17 cellular contexts compared by ENCODE assay signal in the genomic region with DNA sequence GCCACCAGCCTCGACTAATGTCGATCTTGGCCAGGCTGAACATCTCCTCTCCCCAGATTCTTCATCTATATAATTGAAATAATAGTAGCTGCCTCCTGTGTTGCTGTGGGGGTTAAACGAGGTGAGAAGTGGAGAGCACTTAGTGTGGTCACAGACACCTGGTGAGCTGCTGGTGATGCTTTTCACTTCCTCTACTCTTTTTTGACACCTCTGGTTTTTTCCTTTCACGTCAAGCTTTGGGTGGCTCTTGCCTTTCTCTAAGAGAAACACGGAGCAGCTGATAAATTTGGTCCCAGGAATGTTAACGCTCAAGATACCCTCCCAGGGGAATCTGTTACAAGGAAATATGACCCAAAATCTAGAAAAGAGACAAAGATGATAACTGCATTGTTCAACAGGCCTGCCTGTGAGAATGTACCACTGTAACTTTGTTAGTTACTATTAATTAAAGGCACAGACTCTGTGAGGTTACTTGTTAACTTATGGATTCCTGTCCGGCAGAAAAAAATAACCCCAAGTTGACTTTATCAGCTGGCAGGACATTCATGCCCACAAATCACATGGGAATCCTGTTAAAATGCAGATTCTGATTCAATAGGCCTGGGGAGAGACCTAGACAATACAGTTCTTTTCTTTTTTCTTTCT. TPM values are rescaled to one million over a fixed set of nuclear protein-coding genes. Genes with fewer than 3 reads are reported as not detected.
DNase-seq lines count a peak whose midpoint lies in the region; ATAC-seq, FAIRE-seq and TF ChIP-seq lines count a peak whose summit lies in the region.
"Had no signal": no experiment of that assay in that cellular context is flagged by ENCODE, and none has a peak within 500 bp of the region (broad histone marks: within the 10 kb centered on the region; RNA-seq: fewer than 3 reads in every experiment).

No MANE protein-coding gene starts in this region.

- H3K79me2 ChIP-seq in Karpas-422 (ENCODE audit: low read length) = no peaks in the 10 kb centered on the region

- peak overlapping the region; percentile 92 for H3K27ac ChIP-seq in Karpas-422 (ENCODE audit: low read length)
- no peak overlapping the region for H3K27ac ChIP-seq in WERI-Rb-1
- H3K27ac ChIP-seq in pancreas = no peak overlapping the region
- H3K27ac ChIP-seq: ovary, SJCRH30, thyroid gland had no signal

- H3K4me2 ChIP-seq in Karpas-422 (ENCODE audit: low read depth, low read length, poor library complexity, severe bottlenecking) = peak overlapping the region; percentile 55

- 59 to 62% methylated on average over 7 of the region's 7 CpGs for WGBS in pancreas, 2 donors

- peaks cover 62% of the 10 kb centered on the region for H3K4me1 ChIP-seq in Karpas-422 (ENCODE audit: low read length)
- H3K4me1 ChIP-seq in pancreas = peaks cover 0 to 7% (median 0%) of the 10 kb centered on the region in 3 donors
- H3K4me1 ChIP-seq: SJCRH30 had no signal

- ATAC-seq in GM19395 (IDR thresholded peaks at IDR 0.05; ENCODE audit: unreplicated experiment) = peak; percentile 91
- peak; percentile 82 for ATAC-seq in HG02840 (IDR thresholded peaks at IDR 0.05; ENCODE audit: low FRiP score, unreplicated experiment)
- no peak for ATAC-seq in pancreas

- no peak for FAIRE-seq in pancreas (lab: Jason Lieb, UNC)
- FAIRE-seq: G401.6 had no signal

- H3K36me3 ChIP-seq in Karpas-422 (ENCODE audit: insufficient read depth, low read length) (no peaks in the 10 kb centered on the region), WERI-Rb-1 (no peaks in the 10 kb centered on the region), pancreas (no peaks in the 10 kb centered on the region)
- H3K36me3 ChIP-seq: ovary, SJCRH30, thyroid gland had no signal

- H3K9me2 ChIP-seq in Karpas-422 (replicated peaks; ENCODE audit: insufficient read depth, low read length) = no peaks in the 10 kb centered on the region

- H3K9ac ChIP-seq in Karpas-422 (ENCODE audit: low read length) = peak overlapping the region; percentile 58

- no peak for TF ChIP-seq CTCF in GM10266 (IDR thresholded peaks at IDR 0.05; ENCODE audit: control insufficient read depth, insufficient read depth, low read depth, missing control alignments)
- TF ChIP-seq CTCF in WERI-Rb-1 (IDR thresholded peaks at IDR 0.05; ENCODE audit: low read depth, low read length) = no peak
- no peak for TF ChIP-seq CTCF in pancreas (IDR thresholded peaks at IDR 0.05)

- H3K4me3 ChIP-seq in Karpas-422 (ENCODE audit: low read length) = peak overlapping the region; percentile 4; the same call in 1 of the 2 replicates
- H3K4me3 ChIP-seq in WERI-Rb-1 (ENCODE audit: low read depth, low read length) = no peak overlapping the region
- H3K4me3 ChIP-seq in pancreas = no peak overlapping the region
- H3K4me3 ChIP-seq: ovary, SJCRH30, thyroid gland had no signal

- H3K27me3 ChIP-seq in Karpas-422 (ENCODE audit: low read length) = no peaks in the 10 kb centered on the region
- H3K27me3 ChIP-seq in WERI-Rb-1 (ENCODE audit: insufficient read depth, low read depth, severe bottlenecking) = no peaks in the 10 kb centered on the region
- H3K27me3 ChIP-seq in pancreas = no peaks in the 10 kb centered on the region
- H3K27me3 ChIP-seq: ovary, SJCRH30, thyroid gland had no signal

- intact Hi-C loops in pancreas (cut with DNase I) = no loop called here

- no peaks in the 10 kb centered on the region for H4K20me1 ChIP-seq in Karpas-422 (ENCODE audit: insufficient read depth, low read depth, low read length)

- no peaks in the 10 kb centered on the region for H3K9me3 ChIP-seq in Karpas-422 (ENCODE audit: low read length)
- H3K9me3 ChIP-seq in WERI-Rb-1 (ENCODE audit: severe bottlenecking) = no peaks in the 10 kb centered on the region
- no peaks in the 10 kb centered on the region for H3K9me3 ChIP-seq in pancreas
- H3K9me3 ChIP-seq: ovary, SJCRH30, thyroid gland had no signal

- DNase-seq in GM10266 (ENCODE audit: extremely low spot score) (peak; percentile 64), Karpas-422 (peak; percentile 79), putamen (ENCODE audit: low spot score) (no peak), WERI-Rb-1 (no peak), DMS79 treated with DMSO at 0.1 percent for 48 hours (lab: John Stamatoyannopoulos, UW) (no peak), pancreas (no peak)
- DNase-seq: activated naive CD4-positive, alpha-beta T cell treated with anti-CD3 and anti-CD28 coated beads, Interleukin-2, amount 10 ng/mL, durations not matched to agents 7 days and 5 days; foreskin melanocyte; HCEC 1CT; Kasumi-1; NCI-H510A; SJCRH30; thyroid gland had no signal

- no peak overlapping the region for H2AFZ ChIP-seq in Karpas-422 (ENCODE audit: low read length)

RNA-seq across cellular contexts. Expression of a gene that starts 9.5 kb away (rescaled TPM):
- not detected in 2 replicates for total RNA-seq in Karpas-422 (2014; rRNA removed; shearing (Covaris generic); ENCODE audit: low replicate concordance)
- under 1 TPM in 3 of 6 donors, not detected in 3; under 0.01 to 0.03 (median 0.03) TPM for total RNA-seq in pancreas
- polyA plus RNA-seq in pancreas = under 1 TPM in 1 of 2 donors, not detected in 1; 0.02 TPM
- total RNA-seq: SJCRH30 had no signal

Comparison
In these comparisons a context has a peak if more than half of its experiments do, and no peak if none do; other contexts are left out.
1. DNase-seq: peak in GM10266 (single experiment) and Karpas-422 (single experiment); none in putamen (single experiment), WERI-Rb-1 (single experiment), DMS79 treated with DMSO at 0.1 percent for 48 hours (single experiment) and pancreas (0 of 6).
2. ATAC-seq: peak in GM19395 (single experiment) and HG02840 (single experiment); none in pancreas (0 of 4).